In the genomic region with DNA sequence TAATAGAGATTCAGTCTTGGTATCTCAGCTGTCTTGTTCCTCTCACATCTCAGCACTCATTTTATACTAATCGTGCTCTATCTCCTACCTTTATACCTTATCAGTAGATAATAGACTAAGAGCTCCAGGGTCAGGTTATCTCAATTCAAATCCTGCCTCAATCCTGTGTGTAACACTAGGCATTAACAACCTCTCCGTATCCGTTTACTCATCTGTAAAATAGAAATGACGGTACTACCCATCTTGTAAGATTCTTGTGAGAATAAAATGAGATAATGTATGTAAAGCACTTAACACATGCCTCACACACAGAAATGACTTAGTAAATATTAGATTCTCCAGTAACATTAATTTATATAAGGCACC, we compare ENCODE assay signal across 1 cellular context.
TF ChIP-seq lines count a peak whose summit lies in the region.

No MANE protein-coding gene starts in this region.

TF ChIP-seq in HCT116, 20 proteins besides CTCF, POLR2A, EP300 and RAD21 (continued from another document):
- TF ChIP-seq, protein P1, sequence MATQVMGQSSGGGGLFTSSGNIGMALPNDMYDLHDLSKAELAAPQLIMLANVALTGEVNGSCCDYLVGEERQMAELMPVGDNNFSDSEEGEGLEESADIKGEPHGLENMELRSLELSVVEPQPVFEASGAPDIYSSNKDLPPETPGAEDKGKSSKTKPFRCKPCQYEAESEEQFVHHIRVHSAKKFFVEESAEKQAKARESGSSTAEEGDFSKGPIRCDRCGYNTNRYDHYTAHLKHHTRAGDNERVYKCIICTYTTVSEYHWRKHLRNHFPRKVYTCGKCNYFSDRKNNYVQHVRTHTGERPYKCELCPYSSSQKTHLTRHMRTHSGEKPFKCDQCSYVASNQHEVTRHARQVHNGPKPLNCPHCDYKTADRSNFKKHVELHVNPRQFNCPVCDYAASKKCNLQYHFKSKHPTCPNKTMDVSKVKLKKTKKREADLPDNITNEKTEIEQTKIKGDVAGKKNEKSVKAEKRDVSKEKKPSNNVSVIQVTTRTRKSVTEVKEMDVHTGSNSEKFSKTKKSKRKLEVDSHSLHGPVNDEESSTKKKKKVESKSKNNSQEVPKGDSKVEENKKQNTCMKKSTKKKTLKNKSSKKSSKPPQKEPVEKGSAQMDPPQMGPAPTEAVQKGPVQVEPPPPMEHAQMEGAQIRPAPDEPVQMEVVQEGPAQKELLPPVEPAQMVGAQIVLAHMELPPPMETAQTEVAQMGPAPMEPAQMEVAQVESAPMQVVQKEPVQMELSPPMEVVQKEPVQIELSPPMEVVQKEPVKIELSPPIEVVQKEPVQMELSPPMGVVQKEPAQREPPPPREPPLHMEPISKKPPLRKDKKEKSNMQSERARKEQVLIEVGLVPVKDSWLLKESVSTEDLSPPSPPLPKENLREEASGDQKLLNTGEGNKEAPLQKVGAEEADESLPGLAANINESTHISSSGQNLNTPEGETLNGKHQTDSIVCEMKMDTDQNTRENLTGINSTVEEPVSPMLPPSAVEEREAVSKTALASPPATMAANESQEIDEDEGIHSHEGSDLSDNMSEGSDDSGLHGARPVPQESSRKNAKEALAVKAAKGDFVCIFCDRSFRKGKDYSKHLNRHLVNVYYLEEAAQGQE (IDR thresholded peaks at IDR 0.05; ENCODE audit: low read depth): no peak
- TF ChIP-seq, protein P2, sequence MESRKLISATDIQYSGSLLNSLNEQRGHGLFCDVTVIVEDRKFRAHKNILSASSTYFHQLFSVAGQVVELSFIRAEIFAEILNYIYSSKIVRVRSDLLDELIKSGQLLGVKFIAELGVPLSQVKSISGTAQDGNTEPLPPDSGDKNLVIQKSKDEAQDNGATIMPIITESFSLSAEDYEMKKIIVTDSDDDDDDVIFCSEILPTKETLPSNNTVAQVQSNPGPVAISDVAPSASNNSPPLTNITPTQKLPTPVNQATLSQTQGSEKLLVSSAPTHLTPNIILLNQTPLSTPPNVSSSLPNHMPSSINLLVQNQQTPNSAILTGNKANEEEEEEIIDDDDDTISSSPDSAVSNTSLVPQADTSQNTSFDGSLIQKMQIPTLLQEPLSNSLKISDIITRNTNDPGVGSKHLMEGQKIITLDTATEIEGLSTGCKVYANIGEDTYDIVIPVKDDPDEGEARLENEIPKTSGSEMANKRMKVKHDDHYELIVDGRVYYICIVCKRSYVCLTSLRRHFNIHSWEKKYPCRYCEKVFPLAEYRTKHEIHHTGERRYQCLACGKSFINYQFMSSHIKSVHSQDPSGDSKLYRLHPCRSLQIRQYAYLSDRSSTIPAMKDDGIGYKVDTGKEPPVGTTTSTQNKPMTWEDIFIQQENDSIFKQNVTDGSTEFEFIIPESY (IDR thresholded peaks at IDR 0.05; ENCODE audit: extremely low read depth, insufficient replicate concordance, low read length): no peak
- no peak for TF ChIP-seq JUND (IDR thresholded peaks at IDR 0.05)
TF ChIP-seq in HCT116: peak in this region for 2.
